ENCODE assay signal across 1 cellular context in genomic region chr5:83470920-83471404, GRCh38.
TF ChIP-seq lines count a peak whose summit lies in the region.

No MANE protein-coding gene starts in this region.

TF ChIP-seq in HCT116, 20 proteins besides CTCF, POLR2A, EP300 and RAD21 (continued from another document):
- TF ChIP-seq REST (IDR thresholded peaks at IDR 0.05; ENCODE audit: low read depth) (no peak), TCF7L2 (IDR thresholded peaks at IDR 0.05; ENCODE audit: borderline replicate concordance, extremely low read depth, insufficient read depth, insufficient read length) (no peak), YY1 (IDR thresholded peaks at IDR 0.05; ENCODE audit: extremely low read depth, insufficient replicate concordance, low read depth, low read length) (no peak), CBX3 (IDR thresholded peaks at IDR 0.05; ENCODE audit: low read depth) (no peak), ATF3 (IDR thresholded peaks at IDR 0.05) (no peak)
